Comparison of ENCODE assay signal across 8 cellular contexts in genomic region chr1:59013276-59013927, GRCh38.
DNase-seq lines count a peak whose midpoint lies in the region; ATAC-seq lines count a peak whose summit lies in the region.

No MANE protein-coding gene starts in this region.

- no peaks in the 10 kb centered on the region for H3K36me3 ChIP-seq in iPS DF 6.9 (ENCODE audit: control insufficient read depth, insufficient read depth, low read length)

- no CpG with 5 or more reads among the region's 16 CpGs for WGBS in iPS DF 6.9 (ENCODE audit: insufficient coverage, insufficient read length)

- no peaks in the 10 kb centered on the region for H3K9me3 ChIP-seq in iPS DF 6.9 (ENCODE audit: control insufficient read depth, insufficient read depth, low read length)

- peaks cover 2% of the 10 kb centered on the region for H3K36me3 Mint-ChIP-seq in activated T-helper 1 cell treated with anti-CD3 and anti-CD28 coated beads, Interleukin-12 subunit alpha, Interleukin-12 subunit beta, Interleukin-2, Interleukin-4 antibody, amounts not matched to agents 30 ng/mL and 10 ng/mL and 1 ng/mL, durations not matched to agents 14 hours and 24 hours and 36 hours (ENCODE audit: low read depth)
- no peaks in the 10 kb centered on the region for H3K36me3 Mint-ChIP-seq in stimulated activated memory B cell treated with anti-CD40 and anti-IgM and Interleukin-4, amounts not matched to agents 10 μg/mL and 1 μg/mL and 100 μg/mL, for 72 hours

- H3K27ac ChIP-seq in iPS DF 6.9 (ENCODE audit: low read length): no peak overlapping the region

- H3K4me1 Mint-ChIP-seq in activated T-helper 1 cell treated with anti-CD3 and anti-CD28 coated beads, Interleukin-12 subunit alpha, Interleukin-12 subunit beta, Interleukin-2, Interleukin-4 antibody, amounts not matched to agents 30 ng/mL and 10 ng/mL and 1 ng/mL, durations not matched to agents 14 hours and 24 hours and 36 hours (ENCODE audit: low read depth): peaks cover 84% of the 10 kb centered on the region
- peaks cover 69% of the 10 kb centered on the region for H3K4me1 Mint-ChIP-seq in stimulated activated memory B cell treated with anti-CD40 and anti-IgM and Interleukin-4, amounts not matched to agents 10 μg/mL and 1 μg/mL and 100 μg/mL, for 72 hours

- no peak overlapping the region for H3K4me3 ChIP-seq in iPS DF 6.9 (ENCODE audit: low read length)

- DNase-seq in activated T-helper 1 cell treated with anti-CD3 and anti-CD28 coated beads, Interleukin-12 subunit alpha, Interleukin-12 subunit beta, Interleukin-2, Interleukin-4 antibody, amounts not matched to agents 30 ng/mL and 10 ng/mL and 1 ng/mL, durations not matched to agents 14 hours and 24 hours and 36 hours (ENCODE audit: low spot score): no peak
- peak; percentile 13 for DNase-seq in iPS DF 6.9 (ENCODE audit: low read depth, low spot score)
- DNase-seq in NCI-H345 (lab: John Stamatoyannopoulos, UW): no peak
- DNase-seq in amniotic stem cell (lab: John Stamatoyannopoulos, UW): no peak
- no peak for DNase-seq in NCI-H748 treated with DMSO at 0.1 percent for 48 hours (lab: John Stamatoyannopoulos, UW)

- no peaks in the 10 kb centered on the region for H3K27me3 Mint-ChIP-seq in activated T-helper 1 cell treated with anti-CD3 and anti-CD28 coated beads, Interleukin-12 subunit alpha, Interleukin-12 subunit beta, Interleukin-2, Interleukin-4 antibody, amounts not matched to agents 30 ng/mL and 10 ng/mL and 1 ng/mL, durations not matched to agents 14 hours and 24 hours and 36 hours (ENCODE audit: insufficient read depth)
- H3K27me3 Mint-ChIP-seq in stimulated activated memory B cell treated with anti-CD40 and anti-IgM and Interleukin-4, amounts not matched to agents 10 μg/mL and 1 μg/mL and 100 μg/mL, for 72 hours: no peaks in the 10 kb centered on the region

- peaks cover 2% of the 10 kb centered on the region; the same call in 1 of the 2 replicates for H3K4me1 ChIP-seq in iPS DF 6.9 (ENCODE audit: control insufficient read depth, insufficient read depth, low read length)

- no peaks in the 10 kb centered on the region for H3K9me3 Mint-ChIP-seq in activated T-helper 1 cell treated with anti-CD3 and anti-CD28 coated beads, Interleukin-12 subunit alpha, Interleukin-12 subunit beta, Interleukin-2, Interleukin-4 antibody, amounts not matched to agents 30 ng/mL and 10 ng/mL and 1 ng/mL, durations not matched to agents 14 hours and 24 hours and 36 hours
- H3K9me3 Mint-ChIP-seq in stimulated activated memory B cell treated with anti-CD40 and anti-IgM and Interleukin-4, amounts not matched to agents 10 μg/mL and 1 μg/mL and 100 μg/mL, for 72 hours: no peaks in the 10 kb centered on the region

- intact Hi-C loops in activated T-helper 1 cell treated with anti-CD3 and anti-CD28 coated beads, Interleukin-12 subunit alpha, Interleukin-12 subunit beta, Interleukin-2, Interleukin-4 antibody, amounts not matched to agents 30 ng/mL and 10 ng/mL and 1 ng/mL, durations not matched to agents 14 hours and 24 hours and 36 hours (cut with micrococcal nuclease): no loop called here

- H3K4me3 Mint-ChIP-seq in activated T-helper 1 cell treated with anti-CD3 and anti-CD28 coated beads, Interleukin-12 subunit alpha, Interleukin-12 subunit beta, Interleukin-2, Interleukin-4 antibody, amounts not matched to agents 30 ng/mL and 10 ng/mL and 1 ng/mL, durations not matched to agents 14 hours and 24 hours and 36 hours: no peak overlapping the region
- H3K4me3 Mint-ChIP-seq in stimulated activated memory B cell treated with anti-CD40 and anti-IgM and Interleukin-4, amounts not matched to agents 10 μg/mL and 1 μg/mL and 100 μg/mL, for 72 hours: peak overlapping the region; percentile 55

- peak overlapping the region; percentile 45 for H3K27ac Mint-ChIP-seq in activated T-helper 1 cell treated with anti-CD3 and anti-CD28 coated beads, Interleukin-12 subunit alpha, Interleukin-12 subunit beta, Interleukin-2, Interleukin-4 antibody, amounts not matched to agents 30 ng/mL and 10 ng/mL and 1 ng/mL, durations not matched to agents 14 hours and 24 hours and 36 hours
- H3K27ac Mint-ChIP-seq in stimulated activated memory B cell treated with anti-CD40 and anti-IgM and Interleukin-4, amounts not matched to agents 10 μg/mL and 1 μg/mL and 100 μg/mL, for 72 hours: peak overlapping the region; percentile 71

- H3K27me3 ChIP-seq in iPS DF 6.9 (ENCODE audit: control insufficient read depth, insufficient read depth, low read length): no peaks in the 10 kb centered on the region

- ATAC-seq in GM18867 (IDR thresholded peaks at IDR 0.05; ENCODE audit: unreplicated experiment): peak; percentile 52
- peak; percentile 44 for ATAC-seq in HG02840 (IDR thresholded peaks at IDR 0.05; ENCODE audit: low FRiP score, unreplicated experiment)
- ATAC-seq in stimulated activated memory B cell treated with anti-CD40 and anti-IgM and Interleukin-4, amounts not matched to agents 10 μg/mL and 1 μg/mL and 100 μg/mL, for 72 hours: peak; percentile 79
